ENCODE assay signal across 21 cellular contexts in genomic region chr1:30452925-30453324, GRCh38.
DNase-seq lines count a peak whose midpoint lies in the region; ATAC-seq, FAIRE-seq and TF ChIP-seq lines count a peak whose summit lies in the region.
"Had no signal": no experiment of that assay in that cellular context is flagged by ENCODE, and none has a peak within 500 bp of the region (broad histone marks: within the 10 kb centered on the region; RNA-seq: fewer than 3 reads in every experiment).

No MANE protein-coding gene starts in this region.

- H3K4me3 Mint-ChIP-seq in type B pancreatic cell, result no peak overlapping the region

- no peak overlapping the region for H3K27ac ChIP-seq in K562 (ENCODE audit: extremely low read depth, low read depth, low read length)
- H3K27ac ChIP-seq in body of pancreas, result no peak overlapping the region
- H3K27ac ChIP-seq: HL-60, SJSA1 had no signal

- 4% methylated on average over 2 of the region's 2 CpGs for WGBS in K562 (ENCODE audit: insufficient coverage, low coverage, missing lambda C conversion rate)
- 87 to 88% methylated on average over 2 of the region's 2 CpGs for WGBS in body of pancreas, 2 donors

- CTCF ChIA-PET in K562 (lab: Yijun Ruan, JAX; ENCODE audit: low intra/inter-chr PET ratio), result no interaction called here

- H3K4me3 ChIP-seq in K562 (no peak overlapping the region), body of pancreas (no peak overlapping the region)
- H3K4me3 ChIP-seq: SJSA1 had no signal

- H2AFZ ChIP-seq in K562 (ENCODE audit: low read depth, low read length), result no peak overlapping the region

- no peak overlapping the region for H3K9ac ChIP-seq in K562 (ENCODE audit: insufficient read depth in 1 of 2, low read depth in 2 of 2, low read length in 2 of 2)

- BruUV-seq in K562 (replicated peaks; lab: Mats Ljungman, UMichigan), result no TSS peak

- no peak for FAIRE-seq in K562 (lab: Jason Lieb, UNC)
- FAIRE-seq: H54, HepG2 had no signal

- TF ChIP-seq POLR2A in K562 (conservative IDR thresholded peaks at IDR 0.05) (no peak), body of pancreas (IDR thresholded peaks at IDR 0.05) (no peak)

- no peak overlapping the region for H3K4me2 ChIP-seq in K562 (ENCODE audit: insufficient read depth, low read length)

- no peak for TF ChIP-seq EP300 in K562 (IDR thresholded peaks at IDR 0.05; ENCODE audit: low read length)

- no peaks in the 10 kb centered on the region for H4K20me1 ChIP-seq in K562 (replicated peaks; ENCODE audit: control insufficient read depth, insufficient read depth, low read length)

- no peak overlapping the region for H3K27ac Mint-ChIP-seq in type B pancreatic cell

- no peak for TF ChIP-seq RAD21 in K562 (CRISPR knock-in tag; conservative IDR thresholded peaks at IDR 0.05 in 1 of 2, IDR thresholded peaks at IDR 0.05 in 1 of 2)

- H3K36me3 Mint-ChIP-seq in type B pancreatic cell, result no peaks in the 10 kb centered on the region

- POLR2A ChIA-PET in K562 (lab: Yijun Ruan, JAX), result interaction anchor here (0.6 kb wide), 1 partner anchor 24 kb away, joined by 4 read pairs; no protein-coding TSS in a partner anchor

- no peak for TF ChIP-seq CTCF in K562 (IDR thresholded peaks at IDR 0.05 in 2 of 3, conservative IDR thresholded peaks at IDR 0.05 in 1 of 3; ENCODE audit: insufficient read depth in 2 of 3, low read depth in 1 of 3, low read length in 3 of 3)
- TF ChIP-seq CTCF in type B pancreatic cell (conservative IDR thresholded peaks at IDR 0.05), result no peak
- TF ChIP-seq CTCF in body of pancreas (IDR thresholded peaks at IDR 0.05), result no peak

- H3K79me2 ChIP-seq in K562 (ENCODE audit: control insufficient read depth, insufficient read depth, low read length), result no peaks in the 10 kb centered on the region

- H3K4me1 ChIP-seq in K562 (replicated peaks in 1 of 2; ENCODE audit: control insufficient read depth in 2 of 2, insufficient read depth in 2 of 2, low read length in 2 of 2) (no peaks in the 10 kb centered on the region), body of pancreas (no peaks in the 10 kb centered on the region)
- H3K4me1 ChIP-seq: SJSA1 had no signal

- H3K27me3 ChIP-seq in K562 (ENCODE audit: control insufficient read depth in 2 of 2, insufficient read depth in 2 of 2, low read length in 2 of 2) (no peaks in the 10 kb centered on the region; a peak in 1 of 5 replicates), body of pancreas (no peaks in the 10 kb centered on the region)
- H3K27me3 ChIP-seq: SJSA1 had no signal

- peaks cover 13% of the 10 kb centered on the region for H3K27me3 Mint-ChIP-seq in type B pancreatic cell

- H3K4me1 Mint-ChIP-seq in type B pancreatic cell (ENCODE audit: unreplicated experiment), result no peaks in the 10 kb centered on the region

- no peaks in the 10 kb centered on the region for H3K36me3 ChIP-seq in K562 (ENCODE audit: control insufficient read depth, insufficient read depth, low read length)
- H3K36me3 ChIP-seq in body of pancreas (replicated peaks in 1 of 2; ENCODE audit: insufficient read depth in 1 of 2, low read depth in 2 of 2), result no peaks in the 10 kb centered on the region
- H3K36me3 ChIP-seq: SJSA1 had no signal

- H3K9me3 ChIP-seq in K562 (replicated peaks; ENCODE audit: control insufficient read depth, insufficient read depth, low read depth, low read length), result no peaks in the 10 kb centered on the region
- no peaks in the 10 kb centered on the region for H3K9me3 ChIP-seq in body of pancreas
- H3K9me3 ChIP-seq: SJSA1 had no signal

- no peak for ATAC-seq in K562
- no peak for ATAC-seq in body of pancreas
- no peak for ATAC-seq in GM21825 (IDR thresholded peaks at IDR 0.05; ENCODE audit: unreplicated experiment)
- ATAC-seq: HepG2, Right ventricle myocardium inferior had no signal

- DNase-seq in activated effector memory CD4-positive, alpha-beta T cell treated with anti-CD3 and anti-CD28 coated beads, Interleukin-2, amount 50 U/mL, for 16 hours, result peak; percentile 24
- DNase-seq in activated effector memory CD4-positive, alpha-beta T cell treated with Interleukin-2 at 50 U/mL for 16 hours, result no peak
- no peak for DNase-seq in K562 (ENCODE audit: extremely low read depth in 1 of 4, low spot score in 3 of 4)
- peak; percentile 18 for DNase-seq in islet precursor cell
- peak; percentile 24 for DNase-seq in type B pancreatic cell (ENCODE audit: extremely low spot score, unreplicated experiment)
- no peak for DNase-seq in body of pancreas
- no peak for DNase-seq in OCI-M2 (lab: John Stamatoyannopoulos, UW; ENCODE audit: unreplicated experiment)
- DNase-seq: DMS79 treated with DMSO at 0.1 percent for 48 hours, KG1, NCI-H1092, NCI-H1436, NCI-H1930, NCI-H2227 treated with DMSO at 0.1 percent for 48 hours, NCI-H524, NCI-H82 had no signal

- H3K9me3 Mint-ChIP-seq in type B pancreatic cell, result no peaks in the 10 kb centered on the region

- no peaks in the 10 kb centered on the region for H3K9me1 ChIP-seq in K562 (ENCODE audit: control insufficient read depth, insufficient read depth, low read length)

- in situ Hi-C loops in K562 (cut with MboI), result no loop called here

- intact Hi-C loops in K562 (cut with micrococcal nuclease), result no loop called here
- intact Hi-C loops in body of pancreas (cut with DNase I), result no loop called here

TF ChIP-seq in K562, 482 proteins besides CTCF, POLR2A, EP300 and RAD21:
- TF ChIP-seq USF1 (CRISPR knock-in tag; IDR thresholded peaks at IDR 0.05), result peak; percentile 62
- TF ChIP-seq RBFOX2 (IDR thresholded peaks at IDR 0.05; ENCODE audit: low read depth, low read length), result no peak
- TF ChIP-seq USF2 (CRISPR knock-in tag; IDR thresholded peaks at IDR 0.05), result peak; percentile 66

Comparison
In these comparisons a context has a peak if more than half of its experiments do, and no peak if none do; other contexts are left out.
1. DNase-seq: peak in activated effector memory CD4-positive, alpha-beta T cell treated with anti-CD3 and anti-CD28 coated beads, Interleukin-2, amount 50 U/mL, for 16 hours (single experiment), islet precursor cell (single experiment) and type B pancreatic cell (single experiment); none in activated effector memory CD4-positive, alpha-beta T cell treated with Interleukin-2 at 50 U/mL for 16 hours (single experiment), K562 (0 of 4), body of pancreas (0 of 4) and OCI-M2 (single experiment).